In genomic region chr6:134247271-134247833, GRCh38 we compare ENCODE assay signal across 8 cellular contexts.
A peak's percentile ranks its signal among the peaks of the same experiment; 100 is the strongest.
DNase-seq lines count a peak whose midpoint lies in the region; ATAC-seq and TF ChIP-seq lines count a peak whose summit lies in the region.

No MANE protein-coding gene starts in this region.

- peak; percentile 91 for ATAC-seq in CD4-positive, CD25-positive, alpha-beta regulatory T cell (ENCODE audit: low read depth in 2 of 2)
- peak; percentile 93 for ATAC-seq in GM21447 (IDR thresholded peaks at IDR 0.05; ENCODE audit: unreplicated experiment)

- peak overlapping the region; percentile 12 to 73 (median 64) for H3K4me3 Mint-ChIP-seq in CD4-positive, CD25-positive, alpha-beta regulatory T cell
- H3K4me3 Mint-ChIP-seq in chondrocyte (ENCODE audit: unreplicated experiment): no peak overlapping the region

- TF ChIP-seq CTCF in Loucy (conservative IDR thresholded peaks at IDR 0.05; ENCODE audit: low read length) (no peak), chondrocyte (IDR thresholded peaks at IDR 0.05) (no peak)

- peaks cover 60% of the 10 kb centered on the region for H3K4me1 ChIP-seq in CD4-positive, CD25-positive, alpha-beta regulatory T cell (ENCODE audit: control insufficient read depth, insufficient read depth, low read length, poor library complexity, severe bottlenecking)
- peaks cover 28% of the 10 kb centered on the region for H3K4me1 ChIP-seq in Loucy (ENCODE audit: insufficient read depth, low read length, poor library complexity, severe bottlenecking)

- no peaks in the 10 kb centered on the region for H3K9me3 Mint-ChIP-seq in CD4-positive, CD25-positive, alpha-beta regulatory T cell
- no peaks in the 10 kb centered on the region for H3K9me3 Mint-ChIP-seq in chondrocyte (ENCODE audit: low read depth)

- H3K27me3 Mint-ChIP-seq in CD4-positive, CD25-positive, alpha-beta regulatory T cell: no peaks in the 10 kb centered on the region
- no peaks in the 10 kb centered on the region for H3K27me3 Mint-ChIP-seq in chondrocyte (ENCODE audit: low read depth)

- no peaks in the 10 kb centered on the region for H3F3A ChIP-seq in Loucy (ENCODE audit: low read depth)

- peak overlapping the region; percentile 94 to 97 (median 96) for H3K27ac Mint-ChIP-seq in CD4-positive, CD25-positive, alpha-beta regulatory T cell
- no peak overlapping the region for H3K27ac Mint-ChIP-seq in chondrocyte (ENCODE audit: unreplicated experiment)

- H3K36me3 ChIP-seq in CD4-positive, CD25-positive, alpha-beta regulatory T cell (ENCODE audit: control insufficient read depth, insufficient read depth, low read length): no peaks in the 10 kb centered on the region
- H3K36me3 ChIP-seq in Loucy (ENCODE audit: insufficient read depth, low read length): no peaks in the 10 kb centered on the region

- H4K20me1 ChIP-seq in Loucy (ENCODE audit: insufficient read depth, low read length, poor library complexity, severe bottlenecking): no peaks in the 10 kb centered on the region

- no peak overlapping the region for H2AFZ ChIP-seq in Loucy (ENCODE audit: low read length)

- no peaks in the 10 kb centered on the region for H3K9me2 ChIP-seq in Loucy (replicated peaks; ENCODE audit: low read depth, low read length)

- peak; percentile 66 to 94 (median 87) for DNase-seq in CD4-positive, CD25-positive, alpha-beta regulatory T cell
- peak; percentile 56 for DNase-seq in activated effector memory CD4-positive, alpha-beta T cell treated with Interleukin-2 at 50 U/mL for 16 hours
- DNase-seq in stimulated activated CD4-positive, alpha-beta T cell treated with anti-CD3 and anti-CD28 coated beads, Interleukin-15, amount 100 ng/mL, for 24 hours: peak; percentile 75
- no peak for DNase-seq in chondrocyte (ENCODE audit: low spot score)
- no peak for DNase-seq in glomerular visceral epithelial cell (ENCODE audit: extremely low spot score)
- no peak for DNase-seq in DMS 273 (lab: John Stamatoyannopoulos, UW; ENCODE audit: unreplicated experiment)

- no peak overlapping the region for H3K9ac ChIP-seq in Loucy (ENCODE audit: low read depth, low read length, poor library complexity, severe bottlenecking)

- peaks cover 38 to 72% (median 52%) of the 10 kb centered on the region in 4 donors for H3K4me1 Mint-ChIP-seq in CD4-positive, CD25-positive, alpha-beta regulatory T cell
- H3K4me1 Mint-ChIP-seq in chondrocyte (ENCODE audit: low read depth): peaks cover 20% of the 10 kb centered on the region

- no peaks in the 10 kb centered on the region for H3K9me3 ChIP-seq in CD4-positive, CD25-positive, alpha-beta regulatory T cell (ENCODE audit: control insufficient read depth in 2 of 2, low read length in 2 of 2)
- H3K9me3 ChIP-seq in Loucy (ENCODE audit: insufficient read depth, low read depth, low read length): no peaks in the 10 kb centered on the region

- peak overlapping the region; percentile 45 for H3K4me2 ChIP-seq in Loucy (ENCODE audit: low read depth, low read length, poor library complexity, severe bottlenecking)

- no peaks in the 10 kb centered on the region for H3K36me3 Mint-ChIP-seq in CD4-positive, CD25-positive, alpha-beta regulatory T cell
- H3K36me3 Mint-ChIP-seq in chondrocyte (ENCODE audit: low read depth): no peaks in the 10 kb centered on the region

- H3K27me3 ChIP-seq in CD4-positive, CD25-positive, alpha-beta regulatory T cell (ENCODE audit: control insufficient read depth, insufficient read depth, low read length): no peaks in the 10 kb centered on the region
- no peaks in the 10 kb centered on the region for H3K27me3 ChIP-seq in Loucy (ENCODE audit: insufficient read depth, low read length, poor library complexity, severe bottlenecking)

- no peaks in the 10 kb centered on the region for H3K79me2 ChIP-seq in Loucy (ENCODE audit: insufficient read depth, low read length)

- peak overlapping the region; percentile 51 for H3K4me3 ChIP-seq in CD4-positive, CD25-positive, alpha-beta regulatory T cell (ENCODE audit: low read depth, low read length)
- no peak overlapping the region for H3K4me3 ChIP-seq in Loucy (ENCODE audit: low read length, poor library complexity, severe bottlenecking)

- H3K27ac ChIP-seq in CD4-positive, CD25-positive, alpha-beta regulatory T cell (ENCODE audit: insufficient read depth, low read length, poor library complexity, severe bottlenecking): peak overlapping the region; percentile 89

Comparison
In these comparisons a context has a peak if more than half of its experiments do, and no peak if none do; other contexts are left out.
1. DNase-seq: peak in CD4-positive, CD25-positive, alpha-beta regulatory T cell (3 of 3), activated effector memory CD4-positive, alpha-beta T cell treated with Interleukin-2 at 50 U/mL for 16 hours (single experiment) and stimulated activated CD4-positive, alpha-beta T cell treated with anti-CD3 and anti-CD28 coated beads, Interleukin-15, amount 100 ng/mL, for 24 hours (single experiment); none in chondrocyte (single experiment), glomerular visceral epithelial cell (single experiment) and DMS 273 (single experiment).